ENCODE assay signal across 8 cellular contexts in the genomic region with DNA sequence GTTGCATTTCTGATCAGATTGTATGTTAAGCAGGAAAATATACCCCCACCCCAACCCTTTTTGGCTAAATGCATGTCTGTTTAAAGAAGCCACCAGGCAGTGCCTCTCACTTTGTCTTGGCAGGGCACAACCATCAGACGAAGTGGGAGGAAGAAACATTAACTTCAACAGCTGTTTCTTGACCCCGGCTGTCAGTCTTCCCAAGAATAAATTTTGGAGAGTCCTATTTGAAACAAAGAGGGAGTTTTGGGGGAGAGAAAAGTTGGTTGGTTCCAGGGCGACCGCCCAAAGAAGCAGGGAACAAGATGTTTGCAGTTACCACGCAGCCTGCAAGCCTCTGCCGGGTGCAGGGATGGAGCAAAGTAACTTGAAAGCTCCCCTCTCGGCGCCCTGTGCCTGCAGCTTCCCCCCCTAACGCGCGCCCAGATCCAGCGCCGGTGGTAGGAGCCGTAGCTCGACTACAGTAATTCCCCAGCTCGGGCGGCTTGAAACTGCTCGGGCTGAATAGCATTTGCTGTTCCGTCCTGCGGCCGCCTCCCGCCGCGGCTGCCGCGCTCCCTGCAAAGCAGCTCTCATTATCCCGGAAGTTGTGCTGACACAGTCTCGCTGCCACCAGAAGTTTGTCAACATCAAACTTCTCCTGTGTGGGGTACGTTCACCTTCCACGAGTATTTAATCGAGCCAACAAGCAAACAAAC.
DNase-seq lines count a peak whose midpoint lies in the region; ATAC-seq, FAIRE-seq and TF ChIP-seq lines count a peak whose summit lies in the region.

No MANE protein-coding gene starts in this region.

- WGBS in pancreas, 2 donors: 0% methylated on average over 27 to 31 of the region's 31 CpGs

- H3K9ac ChIP-seq in adipocyte (ENCODE audit: low read length): peak overlapping the region; percentile 91

- peak overlapping the region; percentile 76 for H3K4me3 ChIP-seq in adipocyte (ENCODE audit: low read length)
- H3K4me3 ChIP-seq in cardiac muscle cell: peak overlapping the region; percentile 29
- peak overlapping the region in 3 of 4 donors; percentile 23 to 46 (median 43) for H3K4me3 ChIP-seq in pancreas
- peak overlapping the region; percentile 54 to 62 for H3K4me3 ChIP-seq in tibial artery

- no peaks in the 10 kb centered on the region for H3K9me3 ChIP-seq in adipocyte (ENCODE audit: control insufficient read depth, low read length)
- H3K9me3 ChIP-seq in cardiac muscle cell (ENCODE audit: low read depth): no peaks in the 10 kb centered on the region
- no peaks in the 10 kb centered on the region for H3K9me3 ChIP-seq in pancreas
- H3K9me3 ChIP-seq in tibial artery: no peaks in the 10 kb centered on the region

- H3K27me3 ChIP-seq in adipocyte (replicated peaks; ENCODE audit: control insufficient read depth, insufficient read depth, low read length) (no peaks in the 10 kb centered on the region), cardiac muscle cell (no peaks in the 10 kb centered on the region), pancreas (no peaks in the 10 kb centered on the region), tibial artery (no peaks in the 10 kb centered on the region)

- intact Hi-C loops in pancreas (cut with DNase I): loop anchor here in 2 of 3 donors (2.0 to 10.0 kb wide), 5 partner anchors 63 to 337 kb away; partner anchors contain the start of gene SSBP2 (in 1 of the 2)
- intact Hi-C loops in tibial artery (cut with DNase I; ENCODE audit: low total_unique reads): loop anchor here (1.0 to 10.0 kb wide), 5 partner anchors 63 to 347 kb away; partner anchors contain the start of genes ATG10 and SSBP2

- H3K27ac ChIP-seq in cardiac muscle cell: peak overlapping the region; percentile 94
- H3K27ac ChIP-seq in pancreas: peak overlapping the region; percentile 85 to 97 (median 93)
- H3K27ac ChIP-seq in tibial artery: peak overlapping the region; percentile 86 to 88

- peaks cover 34% of the 10 kb centered on the region for H3K4me1 ChIP-seq in adipocyte (ENCODE audit: control insufficient read depth, insufficient read depth, low read length)
- H3K4me1 ChIP-seq in cardiac muscle cell (ENCODE audit: low read depth): peaks cover 62% of the 10 kb centered on the region
- H3K4me1 ChIP-seq in pancreas: peaks cover 13 to 41% (median 19%) of the 10 kb centered on the region in 3 donors
- H3K4me1 ChIP-seq in tibial artery: peaks cover 0 to 81% (median 55%) of the 10 kb centered on the region in 4 donors

- FAIRE-seq in pancreas (lab: Jason Lieb, UNC): no peak

- TF ChIP-seq POLR2A in GM10847 (IDR thresholded peaks at IDR 0.05; ENCODE audit: extremely low read depth, insufficient read length): peak; percentile 28

- ATAC-seq in HG02678 (IDR thresholded peaks at IDR 0.05; ENCODE audit: unreplicated experiment): peak; percentile 91
- peak; percentile 93 to 98 (median 96) for ATAC-seq in pancreas

- TF ChIP-seq CTCF in cardiac muscle cell (IDR thresholded peaks at IDR 0.05; ENCODE audit: low read depth, low read length) (no peak), pancreas (IDR thresholded peaks at IDR 0.05) (no peak), tibial artery (IDR thresholded peaks at IDR 0.05) (peak in 1 of 2 experiments; percentile 5)

- H3K36me3 ChIP-seq in adipocyte (ENCODE audit: control insufficient read depth, insufficient read depth, low read length, severe bottlenecking) (no peaks in the 10 kb centered on the region), cardiac muscle cell (no peaks in the 10 kb centered on the region), pancreas (no peaks in the 10 kb centered on the region), tibial artery (no peaks in the 10 kb centered on the region)

- DNase-seq in NCI-H1417 treated with DMSO at 0.1 percent for 48 hours (lab: John Stamatoyannopoulos, UW) (peak; percentile 37), SW 1271 (lab: John Stamatoyannopoulos, UW) (peak; percentile 72 to 89), adipocyte (ENCODE audit: low read depth) (peak; percentile 98), cardiac muscle cell (ENCODE audit: low read depth in 1 of 2, low spot score in 1 of 2) (peak; percentile 98), pancreas (peak; percentile 94 to 98 (median 96)), tibial artery (peak; percentile 96 to 99)

Comparison
In these comparisons a context has a peak if more than half of its experiments do, and no peak if none do; other contexts are left out.
1. Peak in every context shown above with its lines: DNase-seq, ATAC-seq, H3K4me3 ChIP-seq and H3K27ac ChIP-seq.
2. DNase-seq: peak in every context shown above with its lines; median percentile 98 in adipocyte; 98 in cardiac muscle cell; 98 in tibial artery; 96 in pancreas; 80 in SW 1271; 37 in NCI-H1417 treated with DMSO at 0.1 percent for 48 hours.